25 cellular contexts compared by ENCODE assay signal in the genomic region with DNA sequence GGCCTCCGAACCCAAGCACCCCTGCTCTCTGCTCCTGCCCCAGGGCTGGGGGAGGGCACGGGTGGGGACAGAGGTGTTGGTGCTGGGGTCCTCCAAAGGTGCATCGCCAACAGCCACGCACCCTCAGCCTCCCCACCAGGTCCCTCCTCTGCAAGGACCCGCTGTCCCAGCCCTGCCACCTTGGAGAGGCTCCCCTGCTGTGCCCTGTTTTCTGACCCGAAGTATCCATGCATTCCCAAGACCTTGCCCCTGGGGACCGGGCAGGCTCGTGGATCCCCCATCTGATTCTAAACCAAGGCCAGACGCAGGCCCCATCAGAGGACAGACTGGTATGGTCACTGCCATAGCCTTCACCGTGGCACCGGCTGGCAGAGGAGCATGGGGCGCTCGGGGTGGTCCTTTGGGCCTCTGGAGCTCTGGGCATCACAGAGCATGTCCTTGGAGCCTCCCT. TPM values are rescaled to one million over a fixed set of nuclear protein-coding genes. Genes with fewer than 3 reads are reported as not detected.
"Had no signal": no experiment of that assay in that cellular context is flagged by ENCODE, and none has a peak within 500 bp of the region (broad histone marks: within the 10 kb centered on the region; RNA-seq: fewer than 3 reads in every experiment).

No MANE protein-coding gene starts in this region.

- H3K36me3 ChIP-seq: cardiac muscle cell, ovary, SJSA1 had no signal

- H3K27me3 ChIP-seq: cardiac muscle cell, foreskin keratinocyte, ovary, SJSA1 had no signal

- H3K4me3 Mint-ChIP-seq: activated naive CD8-positive, alpha-beta T cell treated with anti-CD3 and anti-CD28 coated beads, Interleukin-2, amount 10 ng/mL, durations not matched to agents 7 days and 5 days; neural crest cell; type B pancreatic cell had no signal

- H3K4me3 ChIP-seq: cardiac muscle cell, dorsolateral prefrontal cortex, ovary, SJSA1 had no signal

- H3K4me1 Mint-ChIP-seq: activated naive CD8-positive, alpha-beta T cell treated with anti-CD3 and anti-CD28 coated beads, Interleukin-2, amount 10 ng/mL, durations not matched to agents 7 days and 5 days had no signal

- H3K9me3 Mint-ChIP-seq: activated naive CD8-positive, alpha-beta T cell treated with anti-CD3 and anti-CD28 coated beads, Interleukin-2, amount 10 ng/mL, durations not matched to agents 7 days and 5 days; neural crest cell; type B pancreatic cell had no signal

- H3K27ac Mint-ChIP-seq: activated naive CD8-positive, alpha-beta T cell treated with anti-CD3 and anti-CD28 coated beads, Interleukin-2, amount 10 ng/mL, durations not matched to agents 7 days and 5 days; type B pancreatic cell had no signal

- H3K9me3 ChIP-seq: ovary, SJSA1 had no signal

- H3K27ac ChIP-seq: cardiac muscle cell, dorsolateral prefrontal cortex, epithelial cell of prostate, foreskin keratinocyte, ovary, SJSA1, VCaP had no signal

- H3K4me1 ChIP-seq: foreskin keratinocyte, SJSA1 had no signal

- ATAC-seq: foreskin keratinocyte had no signal

- FAIRE-seq: colon, keratinocyte had no signal

- DNase-seq: activated CD4-positive, alpha-beta T cell treated with anti-CD3 and anti-CD28 coated beads, Interleukin-2, amount 50 U/mL, for 1 hour; activated CD4-positive, CD25-positive, alpha-beta regulatory T cell treated with anti-CD3 and anti-CD28 coated beads, Interleukin-2, amount 50 U/mL, for 72 hours; activated CD8-positive, alpha-beta memory T cell treated with anti-CD3 and anti-CD28 coated beads, Interleukin-2, amount 50 U/mL, for 48 hours; activated naive CD4-positive, alpha-beta T cell treated with Interleukin-2 at 50 U/mL for 16 hours; activated naive CD8-positive, alpha-beta T cell treated with anti-CD3 and anti-CD28 coated beads, Interleukin-2, amount 10 ng/mL, durations not matched to agents 7 days and 5 days; amygdala; foreskin keratinocyte; glutamatergic neuron; hippocampal formation; mammary epithelial cell; stimulated activated CD8-positive, alpha-beta memory T cell treated with anti-CD3 and anti-CD28 coated beads, Interleukin-4, amount 100 ng/mL, for 48 hours; stimulated activated naive CD4-positive, alpha-beta T cell treated with Interleukin-2 at 50 U/mL for 16 hours; SW 1271; T-helper 2 cell had no signal

- H3K36me3 Mint-ChIP-seq: activated naive CD8-positive, alpha-beta T cell treated with anti-CD3 and anti-CD28 coated beads, Interleukin-2, amount 10 ng/mL, durations not matched to agents 7 days and 5 days; type B pancreatic cell had no signal

RNA-seq across cellular contexts. Expression of gene BEGAIN, which starts 22.7 kb away (rescaled TPM):
- total RNA-seq: cardiac muscle cell, myocyte, SJSA1 had no signal
- polyA plus RNA-seq: cardiac muscle cell had no signal
